ENCODE assay signal across 13 cellular contexts in the genomic region with DNA sequence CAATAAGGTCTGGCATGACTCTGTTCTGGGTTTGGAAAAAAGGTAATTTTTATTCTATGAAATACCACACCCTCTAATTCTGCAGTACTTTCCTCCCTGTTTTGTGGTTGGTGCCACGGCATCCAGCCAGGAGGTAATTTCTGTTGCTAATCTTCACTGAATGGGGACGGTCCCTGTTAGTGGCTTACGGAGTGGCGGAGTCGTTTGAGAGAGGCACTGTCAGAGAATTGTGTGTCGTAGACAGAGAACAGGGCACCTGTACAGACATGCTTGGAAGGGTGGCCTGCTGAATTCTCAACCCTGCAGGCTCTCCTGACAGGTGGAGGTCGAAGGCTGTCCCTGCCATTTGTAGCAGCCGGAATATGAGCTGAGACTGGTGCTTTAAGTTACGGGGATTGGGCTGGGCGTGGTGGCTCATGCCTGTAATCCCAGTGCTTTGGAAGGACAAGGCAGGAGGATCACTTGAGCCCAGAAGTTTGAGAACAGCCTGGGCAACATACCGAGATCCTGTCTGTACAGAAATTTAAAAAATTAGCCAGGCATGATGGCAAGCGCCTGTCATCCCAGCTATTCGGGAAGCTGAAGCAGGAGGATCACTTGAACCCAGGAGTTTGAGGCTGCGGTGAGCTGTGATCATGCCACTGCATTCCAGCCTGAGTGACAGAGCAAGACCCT. TPM values are rescaled to one million over a fixed set of nuclear protein-coding genes. Genes with fewer than 3 reads are reported as not detected.
DNase-seq lines count a peak whose midpoint lies in the region; ATAC-seq, FAIRE-seq and TF ChIP-seq lines count a peak whose summit lies in the region.
"Had no signal": no experiment of that assay in that cellular context is flagged by ENCODE, and none has a peak within 500 bp of the region (broad histone marks: within the 10 kb centered on the region; RNA-seq: fewer than 3 reads in every experiment).

No MANE protein-coding gene starts in this region.

- no peaks in the 10 kb centered on the region for H3K9me3 ChIP-seq in HepG2 (ENCODE audit: low read length)
- H3K9me3 ChIP-seq in right lobe of liver, result no peaks in the 10 kb centered on the region
- no peaks in the 10 kb centered on the region for H3K9me3 ChIP-seq in uterus

- H3K9ac ChIP-seq in HepG2 (ENCODE audit: insufficient read depth, low read depth, low read length), result no peak overlapping the region

- H3K4me3 Mint-ChIP-seq in WTC11 (no peak overlapping the region), naive B cell (no peak overlapping the region)

- H3K4me1 ChIP-seq in HepG2 (ENCODE audit: insufficient read depth, low read length) (no peaks in the 10 kb centered on the region), right lobe of liver (peaks cover 0 to 14% (median 6%) of the 10 kb centered on the region in 4 donors), uterus (peaks cover 5 to 10% of the 10 kb centered on the region in 2 donors)
- H3K4me1 ChIP-seq: foreskin keratinocyte had no signal

- H3K27ac Mint-ChIP-seq in WTC11 (peak overlapping the region; percentile 3), naive B cell (peak overlapping the region in 4 of 6 donors; percentile 54 to 95 (median 57))

- H3K27ac ChIP-seq in HepG2 (ENCODE audit: extremely low read length, insufficient read depth, low read length) (no peak overlapping the region), right lobe of liver (no peak overlapping the region), uterus (peak overlapping the region; percentile 57 to 71)
- H3K27ac ChIP-seq: foreskin keratinocyte had no signal

- in situ Hi-C loops in HepG2 (cut with HindIII; ENCODE audit: extremely low pct_ligation_motif_present, low pct_unique_long_range_greater_than_20kb), result no loop called here

- FAIRE-seq in HepG2 (lab: Jason Lieb, UNC) (no peak), RCC 7860 (lab: Jason Lieb, UNC) (no peak)

- H3K9me3 Mint-ChIP-seq in WTC11, result no peaks in the 10 kb centered on the region
- no peaks in the 10 kb centered on the region for H3K9me3 Mint-ChIP-seq in naive B cell

- TF ChIP-seq RAD21 in HepG2 (CRISPR knock-in tag; IDR thresholded peaks at IDR 0.05), result no peak

- DNase-seq in HepG2 (ENCODE audit: low spot score), result no peak
- no peak for DNase-seq in right lobe of liver
- DNase-seq in WTC11 (ENCODE audit: low spot score), result no peak
- DNase-seq in naive B cell, result no peak
- no peak for DNase-seq in uterus
- no peak for DNase-seq in RCC 7860 (ENCODE audit: low spot score)
- DNase-seq in LoVo (ENCODE audit: low spot score), result no peak
- DNase-seq: aorta; effector CD4-positive, alpha-beta T cell; MV-4-11; NCI-H226 had no signal

- no peak overlapping the region for H2AFZ ChIP-seq in HepG2 (ENCODE audit: low read length)

- POLR2A ChIA-PET in HepG2 (lab: Yijun Ruan, JAX) (no interaction called here), WTC11 (lab: Charles Lee) (interaction anchor here (0.6 kb wide), 1 partner anchor 12 kb away, joined by 3 read pairs; no protein-coding TSS in a partner anchor)

- H3K79me2 ChIP-seq in HepG2 (ENCODE audit: insufficient read depth, low read length), result peaks cover 2% of the 10 kb centered on the region

- no peak for TF ChIP-seq CTCF in HepG2 (CRISPR knock-in tag; IDR thresholded peaks at IDR 0.05)
- no peak for TF ChIP-seq CTCF in right lobe of liver (IDR thresholded peaks at IDR 0.05)
- TF ChIP-seq CTCF in WTC11 (IDR thresholded peaks at IDR 0.05), result no peak
- TF ChIP-seq CTCF in uterus (IDR thresholded peaks at IDR 0.05), result no peak

- no peak overlapping the region for H3K4me3 ChIP-seq in HepG2 (replicated peaks in 1 of 3; ENCODE audit: insufficient read depth in 1 of 3, low read depth in 2 of 3, low read length in 3 of 3)
- no peak overlapping the region for H3K4me3 ChIP-seq in right lobe of liver
- no peak overlapping the region for H3K4me3 ChIP-seq in uterus

- TF ChIP-seq POLR2A in HepG2 (IDR thresholded peaks at IDR 0.05; ENCODE audit: insufficient read depth in 1 of 2, low read depth in 2 of 2, low read length in 2 of 2), result no peak
- TF ChIP-seq POLR2A in right lobe of liver (IDR thresholded peaks at IDR 0.05), result no peak
- no peak for TF ChIP-seq POLR2A in uterus (IDR thresholded peaks at IDR 0.05)

- no peaks in the 10 kb centered on the region for H3K27me3 ChIP-seq in HepG2 (ENCODE audit: control insufficient read depth in 1 of 2, insufficient read depth in 2 of 2, low read length in 2 of 2)
- H3K27me3 ChIP-seq in right lobe of liver, result no peaks in the 10 kb centered on the region
- no peaks in the 10 kb centered on the region for H3K27me3 ChIP-seq in uterus
- H3K27me3 ChIP-seq: foreskin keratinocyte had no signal

- H3K36me3 ChIP-seq in HepG2 (replicated peaks in 1 of 2; ENCODE audit: control insufficient read depth in 1 of 2, insufficient read depth in 2 of 2, low read length in 2 of 2) (peaks cover 11 to 22% of the 10 kb centered on the region in 2 experiments), right lobe of liver (no peaks in the 10 kb centered on the region), uterus (no peaks in the 10 kb centered on the region)

- no peak overlapping the region for H3K4me2 ChIP-seq in HepG2 (ENCODE audit: low read depth, low read length)

- no peak for ATAC-seq in HepG2
- no peak for ATAC-seq in right lobe of liver
- ATAC-seq in WTC11, result no peak
- no peak for ATAC-seq in naive B cell (ENCODE audit: low read depth in 2 of 2)
- ATAC-seq in HG02759 (IDR thresholded peaks at IDR 0.05; ENCODE audit: unreplicated experiment), result no peak
- ATAC-seq: foreskin keratinocyte had no signal

- BruUV-seq in HepG2 (replicated peaks; lab: Mats Ljungman, UMichigan), result no TSS peak

- CTCF ChIA-PET in HepG2 (lab: Yijun Ruan, JAX; ENCODE audit: low intra/inter-chr PET ratio, low total read pairs) (no interaction called here), WTC11 (lab: Charles Lee) (interaction anchor here (1.2 kb wide), 1 partner anchor 61 kb away, joined by 3 read pairs; no protein-coding TSS in a partner anchor)

- H3K27me3 Mint-ChIP-seq in WTC11 (ENCODE audit: low read depth) (no peaks in the 10 kb centered on the region), naive B cell (no peaks in the 10 kb centered on the region)

- H3K4me1 Mint-ChIP-seq in WTC11, result no peaks in the 10 kb centered on the region
- peaks cover 9 to 32% (median 13%) of the 10 kb centered on the region in 3 donors for H3K4me1 Mint-ChIP-seq in naive B cell

- WGBS in HepG2 (ENCODE audit: low lambda C conversion rate), result 91% methylated on average over 14 of the region's 14 CpGs
- 79% methylated on average over 8 of the region's 14 CpGs for WGBS in right lobe of liver (ENCODE audit: insufficient coverage, low coverage, low lambda C conversion rate, missing lambda C conversion rate)

- intact Hi-C loops in HepG2 (cut with micrococcal nuclease; ENCODE audit: unreplicated experiment), result loop anchor here (10.0 kb wide), 1 partner anchor 46 kb away; no protein-coding TSS in a partner anchor
- intact Hi-C loops in right lobe of liver (cut with DNase I), result no loop called here
- intact Hi-C loops in uterus (cut with DNase I; ENCODE audit: low total_unique reads), result no loop called here

- H4K20me1 ChIP-seq in HepG2 (ENCODE audit: insufficient read depth, low read length), result no peaks in the 10 kb centered on the region

- peaks cover 6% of the 10 kb centered on the region for H3K36me3 Mint-ChIP-seq in WTC11
- H3K36me3 Mint-ChIP-seq in naive B cell, result no peaks in the 10 kb centered on the region

- no peak for TF ChIP-seq EP300 in HepG2 (IDR thresholded peaks at IDR 0.05; ENCODE audit: low read depth in 2 of 2, low read length in 2 of 2)
- no peak for TF ChIP-seq EP300 in HepG2 (CRISPR knock-in tag; IDR thresholded peaks at IDR 0.05; ENCODE audit: borderline replicate concordance)

RNA-seq across cellular contexts. Expression of a gene that starts 33.2 kb away (rescaled TPM):
- 14.3 and 23.8 TPM in 2 replicates for total RNA-seq in HepG2 (2016; rRNA removed; fragmentation: Illumina TruSeq; extraction: Trizol)
- total RNA-seq in HepG2 (2016; cell fraction: cytosol; rRNA removed; fragmentation: Illumina TruSeq; extraction: Trizol; ENCODE audit: low read depth), result 3.2 and 3.4 TPM in 2 replicates
- 12.5 and 22.8 TPM in 2 replicates for total RNA-seq in HepG2 (2016; cell fraction: insoluble cytoplasmic fraction; rRNA removed; fragmentation: Illumina TruSeq; extraction: Trizol)
- 8.3 and 8.6 TPM in 2 replicates for total RNA-seq in HepG2 (2016; cell fraction: membrane; rRNA removed; fragmentation: Illumina TruSeq; extraction: Trizol)
- total RNA-seq in HepG2 (2016; cell fraction: nucleus; rRNA removed; fragmentation: Illumina TruSeq; extraction: Trizol), result 20.0 and 25.8 TPM in 2 replicates
- polyA plus RNA-seq in HepG2 (2011; rRNA removed), result 20.0 and 22.0 TPM in 2 replicates
- polyA plus RNA-seq in HepG2 (2011; cell fraction: cytosol; rRNA removed), result 7.4 and 8.9 TPM in 2 replicates
- polyA plus RNA-seq in HepG2 (2011; cell fraction: nucleus; rRNA removed), result 47.8 and 56.1 TPM in 2 replicates
- polyA plus RNA-seq in HepG2 (2012), result 11.0 and 12.1 TPM in 2 replicates
- 1.1 and 1.2 TPM in 2 replicates for polyA plus RNA-seq in HepG2 (2016; cell fraction: cytosol; fragmentation: Illumina TruSeq; extraction: Trizol; ENCODE audit: low read depth)
- polyA plus RNA-seq in HepG2 (2016; cell fraction: insoluble cytoplasmic fraction; fragmentation: Illumina TruSeq; extraction: Trizol; ENCODE audit: low read depth), result 8.7 and 10.9 TPM in 2 replicates
- polyA plus RNA-seq in HepG2 (2016; cell fraction: membrane; fragmentation: Illumina TruSeq; extraction: Trizol; ENCODE audit: low read depth), result 2.6 and 3.0 TPM in 2 replicates
- 33.2 and 35.2 TPM in 2 replicates for polyA plus RNA-seq in HepG2 (2016; cell fraction: nucleus; fragmentation: Illumina TruSeq; extraction: Trizol; ENCODE audit: insufficient read depth, low read depth)
- 52.0 and 57.8 TPM in 2 replicates for polyA minus RNA-seq in HepG2 (2011; rRNA and poly(A)+ RNA removed; ENCODE audit: low replicate concordance)
- polyA minus RNA-seq in HepG2 (2011; cell fraction: cytosol; rRNA and poly(A)+ RNA removed), result 14.7 and 15.5 TPM in 2 replicates
- 23.9 and 25.6 TPM in 2 replicates for polyA minus RNA-seq in HepG2 (2011; cell fraction: nucleus; rRNA and poly(A)+ RNA removed)
- 10 to 100 TPM in 5 of 6 experiments, 1 to 10 TPM in 1; 10.0 to 17.5 (median 11.5) TPM for total RNA-seq in right lobe of liver
- total RNA-seq in WTC11 (2021), result 23.8 to 27.7 TPM (median 26.7 TPM) in 3 replicates
- polyA plus RNA-seq in naive B cell (ENCODE audit: low read depth in 6 of 6), result 1 to 10 TPM; 1.2 to 2.9 (median 1.8) TPM
- 10 to 100 TPM; 17.4 to 82.0 (median 35.5) TPM for total RNA-seq in uterus

RNA-seq across cellular contexts. Expression of a gene that starts 57.9 kb away (rescaled TPM):
- total RNA-seq in HepG2 (2016; rRNA removed; fragmentation: Illumina TruSeq; extraction: Trizol) (94.8 and 135 TPM in 2 replicates), right lobe of liver (10 to 100 TPM; 15.8 to 35.7 (median 26.9) TPM), WTC11 (2021) (62.2 to 73.5 TPM (median 68.0 TPM) in 3 replicates), uterus (100 to 1,000 TPM in 1 of 4 donors, 10 to 100 TPM in 3; 45.1 to 179 (median 64.5) TPM)
- total RNA-seq in HepG2 (2016; cell fraction: cytosol; rRNA removed; fragmentation: Illumina TruSeq; extraction: Trizol; ENCODE audit: low read depth), result 40.5 and 40.7 TPM in 2 replicates
- total RNA-seq in HepG2 (2016; cell fraction: insoluble cytoplasmic fraction; rRNA removed; fragmentation: Illumina TruSeq; extraction: Trizol), result 93.2 and 125 TPM in 2 replicates
- total RNA-seq in HepG2 (2016; cell fraction: membrane; rRNA removed; fragmentation: Illumina TruSeq; extraction: Trizol), result 103 and 106 TPM in 2 replicates
- 115 and 134 TPM in 2 replicates for total RNA-seq in HepG2 (2016; cell fraction: nucleus; rRNA removed; fragmentation: Illumina TruSeq; extraction: Trizol)
- polyA plus RNA-seq in HepG2 (2011; rRNA removed) (262 and 280 TPM in 2 replicates), naive B cell (ENCODE audit: low read depth in 6 of 6) (10 to 100 TPM in 5 of 6 donors, 1 to 10 TPM in 1; 8.8 to 15.9 (median 12.5) TPM)
- polyA plus RNA-seq in HepG2 (2011; cell fraction: cytosol; rRNA removed), result 132 and 169 TPM in 2 replicates
- polyA plus RNA-seq in HepG2 (2011; cell fraction: nucleus; rRNA removed), result 753 and 830 TPM in 2 replicates
- 105 and 114 TPM in 2 replicates for polyA plus RNA-seq in HepG2 (2012)
- 31.3 and 37.9 TPM in 2 replicates for polyA plus RNA-seq in HepG2 (2016; cell fraction: cytosol; fragmentation: Illumina TruSeq; extraction: Trizol; ENCODE audit: low read depth)
- 94.5 and 105 TPM in 2 replicates for polyA plus RNA-seq in HepG2 (2016; cell fraction: insoluble cytoplasmic fraction; fragmentation: Illumina TruSeq; extraction: Trizol; ENCODE audit: low read depth)
- polyA plus RNA-seq in HepG2 (2016; cell fraction: membrane; fragmentation: Illumina TruSeq; extraction: Trizol; ENCODE audit: low read depth), result 62.4 and 65.8 TPM in 2 replicates
- polyA plus RNA-seq in HepG2 (2016; cell fraction: nucleus; fragmentation: Illumina TruSeq; extraction: Trizol; ENCODE audit: insufficient read depth, low read depth), result 279 and 292 TPM in 2 replicates
- 472 and 743 TPM in 2 replicates for polyA minus RNA-seq in HepG2 (2011; rRNA and poly(A)+ RNA removed; ENCODE audit: low replicate concordance)
- polyA minus RNA-seq in HepG2 (2011; cell fraction: cytosol; rRNA and poly(A)+ RNA removed), result 96.6 and 110 TPM in 2 replicates
- 279 and 332 TPM in 2 replicates for polyA minus RNA-seq in HepG2 (2011; cell fraction: nucleus; rRNA and poly(A)+ RNA removed)

Comparison
In these comparisons a context has a peak if more than half of its experiments do, and no peak if none do; other contexts are left out.
1. H3K27ac ChIP-seq: peak in uterus (2 of 2); none in HepG2 (single experiment) and right lobe of liver (0 of 3).